18 cellular contexts compared by ENCODE assay signal in the genomic region with DNA sequence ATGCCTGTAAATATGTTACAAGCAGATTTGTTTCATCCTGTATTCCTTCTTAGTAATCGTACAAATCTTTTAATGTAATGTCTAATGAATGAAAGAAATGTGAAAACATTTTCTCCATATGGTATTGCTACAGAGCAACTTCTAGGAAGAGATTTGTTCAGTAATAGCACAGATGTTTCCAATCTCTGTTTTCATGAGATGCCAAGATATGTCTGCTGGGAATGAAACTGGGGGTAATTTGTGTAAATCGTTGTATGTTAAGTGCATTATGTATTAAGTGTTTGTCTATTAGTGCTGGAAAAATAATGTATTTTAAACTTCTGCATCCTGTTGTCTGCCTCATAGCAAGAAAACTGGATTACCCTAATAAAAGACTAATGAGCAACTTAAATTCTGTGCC.
"Had no signal": no experiment of that assay in that cellular context is flagged by ENCODE, and none has a peak within 500 bp of the region (broad histone marks: within the 10 kb centered on the region; RNA-seq: fewer than 3 reads in every experiment).

No MANE protein-coding gene starts in this region.

- H3K4me3 ChIP-seq: thyroid gland had no signal

- H3K4me1 Mint-ChIP-seq: activated CD4-positive, alpha-beta memory T cell treated with anti-CD3 and anti-CD28 coated beads, Interleukin-2, amount 10 ng/mL, durations not matched to agents 7 days and 5 days; activated naive CD8-positive, alpha-beta T cell treated with anti-CD3 and anti-CD28 coated beads, Interleukin-2, amount 10 ng/mL, durations not matched to agents 7 days and 5 days; stimulated activated memory B cell treated with anti-CD40 and anti-IgM and Interleukin-4, amounts not matched to agents 10 μg/mL and 1 μg/mL and 100 μg/mL, for 72 hours; WTC11 had no signal

- H3K4me1 ChIP-seq: parathyroid adenoma, thyroid gland had no signal

- H3K27me3 ChIP-seq: brain microvascular endothelial cell, thyroid gland had no signal

- H3K9me3 Mint-ChIP-seq: activated CD4-positive, alpha-beta memory T cell treated with anti-CD3 and anti-CD28 coated beads, Interleukin-2, amount 10 ng/mL, durations not matched to agents 7 days and 5 days had no signal

- H3K27ac Mint-ChIP-seq: activated CD4-positive, alpha-beta memory T cell treated with anti-CD3 and anti-CD28 coated beads, Interleukin-2, amount 10 ng/mL, durations not matched to agents 7 days and 5 days; activated naive CD8-positive, alpha-beta T cell treated with anti-CD3 and anti-CD28 coated beads, Interleukin-2, amount 10 ng/mL, durations not matched to agents 7 days and 5 days; effector memory CD8-positive, alpha-beta T cell; stimulated activated memory B cell treated with anti-CD40 and anti-IgM and Interleukin-4, amounts not matched to agents 10 μg/mL and 1 μg/mL and 100 μg/mL, for 72 hours; WTC11 had no signal

- H3K36me3 Mint-ChIP-seq: activated naive CD8-positive, alpha-beta T cell treated with anti-CD3 and anti-CD28 coated beads, Interleukin-2, amount 10 ng/mL, durations not matched to agents 7 days and 5 days; stimulated activated memory B cell treated with anti-CD40 and anti-IgM and Interleukin-4, amounts not matched to agents 10 μg/mL and 1 μg/mL and 100 μg/mL, for 72 hours had no signal

- H2AFZ ChIP-seq: parathyroid adenoma had no signal

- H3K9ac ChIP-seq: parathyroid adenoma had no signal

- DNase-seq: activated CD4-positive, alpha-beta memory T cell treated with anti-CD3 and anti-CD28 coated beads, Interleukin-2, amount 10 ng/mL, durations not matched to agents 7 days and 5 days; activated CD4-positive, alpha-beta T cell treated with anti-CD3 and anti-CD28 coated beads for 4 hours; activated effector memory CD4-positive, alpha-beta T cell treated with Interleukin-2 at 50 U/mL for 16 hours; activated naive CD8-positive, alpha-beta T cell treated with anti-CD3 and anti-CD28 coated beads, Interleukin-2, amount 10 ng/mL, durations not matched to agents 7 days and 5 days; activated T-cell treated with anti-CD3 and anti-CD28 coated beads, Interleukin-2, amount 50 U/mL, for 4 hours; anterior cingulate cortex; brain microvascular endothelial cell; effector memory CD8-positive, alpha-beta T cell; foreskin melanocyte; left cardiac atrium; mammary epithelial cell; stimulated activated CD4-positive, alpha-beta T cell treated with anti-CD3 and anti-CD28 coated beads, Interleukin-2, amount 100 ng/mL, for 48 hours; SW 1271; thyroid gland had no signal

- H3K27me3 Mint-ChIP-seq: activated CD4-positive, alpha-beta memory T cell treated with anti-CD3 and anti-CD28 coated beads, Interleukin-2, amount 10 ng/mL, durations not matched to agents 7 days and 5 days; activated naive CD8-positive, alpha-beta T cell treated with anti-CD3 and anti-CD28 coated beads, Interleukin-2, amount 10 ng/mL, durations not matched to agents 7 days and 5 days; effector memory CD8-positive, alpha-beta T cell; stimulated activated memory B cell treated with anti-CD40 and anti-IgM and Interleukin-4, amounts not matched to agents 10 μg/mL and 1 μg/mL and 100 μg/mL, for 72 hours had no signal

- H3K36me3 ChIP-seq: brain microvascular endothelial cell, thyroid gland had no signal

- H3K79me2 ChIP-seq: parathyroid adenoma had no signal

- H3K4me3 Mint-ChIP-seq: activated CD4-positive, alpha-beta memory T cell treated with anti-CD3 and anti-CD28 coated beads, Interleukin-2, amount 10 ng/mL, durations not matched to agents 7 days and 5 days; activated naive CD8-positive, alpha-beta T cell treated with anti-CD3 and anti-CD28 coated beads, Interleukin-2, amount 10 ng/mL, durations not matched to agents 7 days and 5 days; activated T-cell treated with anti-CD3 and anti-CD28 coated beads, Interleukin-2, amount 50 U/mL, for 4 hours; effector memory CD8-positive, alpha-beta T cell; stimulated activated memory B cell treated with anti-CD40 and anti-IgM and Interleukin-4, amounts not matched to agents 10 μg/mL and 1 μg/mL and 100 μg/mL, for 72 hours; WTC11 had no signal

- H3K27ac ChIP-seq: brain microvascular endothelial cell, epithelial cell of prostate, parathyroid adenoma, thyroid gland had no signal
